In genomic region chr20:8018928-8019177, GRCh38 we compare ENCODE assay signal across 8 cellular contexts. TPM values are rescaled to one million over a fixed set of nuclear protein-coding genes. Genes with fewer than 3 reads are reported as not detected.
DNase-seq lines count a peak whose midpoint lies in the region; ATAC-seq and TF ChIP-seq lines count a peak whose summit lies in the region.

No MANE protein-coding gene starts in this region.

- H3K4me1 Mint-ChIP-seq in activated CD4-positive, alpha-beta T cell treated with anti-CD3 and anti-CD28 coated beads, Interleukin-2, amount 10 ng/mL, durations not matched to agents 24 days and 14 days, result peaks cover 28% of the 10 kb centered on the region
- H3K4me1 Mint-ChIP-seq in stimulated activated memory B cell treated with anti-CD40 and anti-IgM and Interleukin-4, amounts not matched to agents 10 μg/mL and 1 μg/mL and 100 μg/mL, for 72 hours, result peaks cover 29% of the 10 kb centered on the region
- H3K4me1 Mint-ChIP-seq in Calu3 (ENCODE audit: low read depth, unreplicated experiment), result no peaks in the 10 kb centered on the region

- intact Hi-C loops in activated CD4-positive, alpha-beta T cell treated with anti-CD3 and anti-CD28 coated beads, Interleukin-2, amount 10 ng/mL, durations not matched to agents 24 days and 14 days (cut with micrococcal nuclease), result loop anchor here (2.0 to 5.0 kb wide), 2 partner anchors 22 to 82 kb away; no protein-coding TSS in a partner anchor
- intact Hi-C loops in Calu3 (cut with micrococcal nuclease; ENCODE audit: unreplicated experiment), result no loop called here

- peak; percentile 19 for ATAC-seq in HG02588 (IDR thresholded peaks at IDR 0.05; ENCODE audit: unreplicated experiment)
- peak; percentile 24 to 48 for ATAC-seq in activated naive CD4-positive, alpha-beta T cell treated with anti-CD3 and anti-CD28 coated beads, Interleukin-2, amount 50 U/mL, for 72 hours
- ATAC-seq in stimulated activated memory B cell treated with anti-CD40 and anti-IgM and Interleukin-4, amounts not matched to agents 10 μg/mL and 1 μg/mL and 100 μg/mL, for 72 hours, result peak; percentile 18

- peaks cover 4% of the 10 kb centered on the region for H3K36me3 Mint-ChIP-seq in activated CD4-positive, alpha-beta T cell treated with anti-CD3 and anti-CD28 coated beads, Interleukin-2, amount 10 ng/mL, durations not matched to agents 24 days and 14 days (ENCODE audit: low read depth)
- H3K36me3 Mint-ChIP-seq in activated naive CD4-positive, alpha-beta T cell treated with anti-CD3 and anti-CD28 coated beads, Interleukin-2, amount 50 U/mL, for 72 hours, result no peaks in the 10 kb centered on the region
- H3K36me3 Mint-ChIP-seq in stimulated activated memory B cell treated with anti-CD40 and anti-IgM and Interleukin-4, amounts not matched to agents 10 μg/mL and 1 μg/mL and 100 μg/mL, for 72 hours, result no peaks in the 10 kb centered on the region
- H3K36me3 Mint-ChIP-seq in Calu3 (ENCODE audit: insufficient read depth, unreplicated experiment), result peaks cover 12% of the 10 kb centered on the region

- TF ChIP-seq CTCF in Calu3 (IDR thresholded peaks at IDR 0.05; ENCODE audit: unreplicated experiment), result no peak

- no peaks in the 10 kb centered on the region for H3K9me3 Mint-ChIP-seq in activated CD4-positive, alpha-beta T cell treated with anti-CD3 and anti-CD28 coated beads, Interleukin-2, amount 10 ng/mL, durations not matched to agents 24 days and 14 days
- no peaks in the 10 kb centered on the region for H3K9me3 Mint-ChIP-seq in activated naive CD4-positive, alpha-beta T cell treated with anti-CD3 and anti-CD28 coated beads, Interleukin-2, amount 50 U/mL, for 72 hours
- H3K9me3 Mint-ChIP-seq in stimulated activated memory B cell treated with anti-CD40 and anti-IgM and Interleukin-4, amounts not matched to agents 10 μg/mL and 1 μg/mL and 100 μg/mL, for 72 hours, result no peaks in the 10 kb centered on the region
- H3K9me3 Mint-ChIP-seq in Calu3 (ENCODE audit: low read depth, unreplicated experiment), result no peaks in the 10 kb centered on the region

- BruUV-seq in Calu3 (replicated peaks; lab: Mats Ljungman, UMichigan), result no TSS peak

- DNase-seq in activated CD4-positive, alpha-beta T cell treated with anti-CD3 and anti-CD28 coated beads, Interleukin-2, amount 10 ng/mL, durations not matched to agents 24 days and 14 days, result no peak
- no peak for DNase-seq in activated CD4-positive, alpha-beta T cell treated with anti-CD3 and anti-CD28 coated beads, Interleukin-2, amount 50 U/mL, for 4 hours
- DNase-seq in NCI-H1105 (lab: John Stamatoyannopoulos, UW) (peak; percentile 56), Calu3 (no peak)
- DNase-seq in activated naive CD4-positive, alpha-beta T cell treated with anti-CD3 and anti-CD28 coated beads, Interleukin-2, amount 50 U/mL, for 72 hours (ENCODE audit: low spot score in 2 of 2), result no peak

- H3K27me3 Mint-ChIP-seq in activated CD4-positive, alpha-beta T cell treated with anti-CD3 and anti-CD28 coated beads, Interleukin-2, amount 10 ng/mL, durations not matched to agents 24 days and 14 days, result peaks cover under 1% of the 10 kb centered on the region
- H3K27me3 Mint-ChIP-seq in stimulated activated memory B cell treated with anti-CD40 and anti-IgM and Interleukin-4, amounts not matched to agents 10 μg/mL and 1 μg/mL and 100 μg/mL, for 72 hours, result no peaks in the 10 kb centered on the region
- H3K27me3 Mint-ChIP-seq in Calu3 (ENCODE audit: unreplicated experiment), result no peaks in the 10 kb centered on the region

- CTCF ChIA-PET in Calu3 (lab: Charles Lee), result no interaction called here

- H3K27ac Mint-ChIP-seq in activated CD4-positive, alpha-beta T cell treated with anti-CD3 and anti-CD28 coated beads, Interleukin-2, amount 10 ng/mL, durations not matched to agents 24 days and 14 days, result peak overlapping the region; percentile 89
- no peak overlapping the region for H3K27ac Mint-ChIP-seq in activated naive CD4-positive, alpha-beta T cell treated with anti-CD3 and anti-CD28 coated beads, Interleukin-2, amount 50 U/mL, for 72 hours
- no peak overlapping the region for H3K27ac Mint-ChIP-seq in stimulated activated memory B cell treated with anti-CD40 and anti-IgM and Interleukin-4, amounts not matched to agents 10 μg/mL and 1 μg/mL and 100 μg/mL, for 72 hours
- H3K27ac Mint-ChIP-seq in Calu3 (ENCODE audit: unreplicated experiment), result no peak overlapping the region

- peak overlapping the region; percentile 92 for H3K4me3 Mint-ChIP-seq in activated CD4-positive, alpha-beta T cell treated with anti-CD3 and anti-CD28 coated beads, Interleukin-2, amount 10 ng/mL, durations not matched to agents 24 days and 14 days
- no peak overlapping the region for H3K4me3 Mint-ChIP-seq in stimulated activated memory B cell treated with anti-CD40 and anti-IgM and Interleukin-4, amounts not matched to agents 10 μg/mL and 1 μg/mL and 100 μg/mL, for 72 hours
- no peak overlapping the region for H3K4me3 Mint-ChIP-seq in Calu3 (ENCODE audit: low read depth, unreplicated experiment)

- peak overlapping the region; percentile 78 for H3K4me3 ChIP-seq in iPS-11a (ENCODE audit: low read depth, low read length)

RNA-seq across cellular contexts. Expression of gene TMX4, which starts 0.7 kb away (rescaled TPM):
- total RNA-seq in activated CD4-positive, alpha-beta T cell treated with anti-CD3 and anti-CD28 coated beads, Interleukin-2, amount 10 ng/mL, durations not matched to agents 24 days and 14 days, result 27.2 and 32.5 TPM in 2 replicates
- total RNA-seq in activated naive CD4-positive, alpha-beta T cell treated with anti-CD3 and anti-CD28 coated beads, Interleukin-2, amount 50 U/mL, for 72 hours, result 10 to 100 TPM; 22.3 to 23.9 TPM
- 16.3 and 21.2 TPM in 2 replicates for total RNA-seq in Calu3 (2022)
